8 cellular contexts compared by ENCODE assay signal in genomic region chr10:91909178-91909677, GRCh38. TPM values are rescaled to one million over a fixed set of nuclear protein-coding genes. Genes with fewer than 3 reads are reported as not detected.
A peak's percentile ranks its signal among the peaks of the same experiment; 100 is the strongest.
DNase-seq lines count a peak whose midpoint lies in the region; ATAC-seq, FAIRE-seq and TF ChIP-seq lines count a peak whose summit lies in the region.

TSS of gene FGFBP3 (minus strand) at chr10:91909486. CDS start at chr10:91908969, 517 bp downstream.

- H3K4me3 ChIP-seq in neuron (ENCODE audit: low read length) = peak within 1 kb of the TSS; percentile 84

- H3K27me3 ChIP-seq in foreskin keratinocyte (peaks cover 6% of the 10 kb centered on the region), neuron (ENCODE audit: insufficient read depth, low read length) (no peaks in the 10 kb centered on the region)

- no peak for TF ChIP-seq POLR2A in H54 (IDR thresholded peaks at IDR 0.05; ENCODE audit: low read depth, low read length)

- peak; percentile 14 to 16 for ATAC-seq in activated T-cell treated with anti-CD3 and anti-CD28 coated beads, Interleukin-2, amount 50 U/mL, for 4 hours
- peak; percentile 32 for ATAC-seq in foreskin keratinocyte
- no peak for ATAC-seq in esophagus mucosa
- ATAC-seq in HG03108 (IDR thresholded peaks at IDR 0.05; ENCODE audit: unreplicated experiment) = no peak

- peak within 1 kb of the TSS; percentile 54 for H2AFZ ChIP-seq in neuron (ENCODE audit: low read depth, low read length)

- H3K27ac ChIP-seq in foreskin keratinocyte = no peak within 1 kb of the TSS

- peak within 1 kb of the TSS; percentile 86 for H3K4me3 Mint-ChIP-seq in activated T-cell treated with anti-CD3 and anti-CD28 coated beads, Interleukin-2, amount 50 U/mL, for 4 hours

- peaks cover 21% of the 10 kb centered on the region for H3K36me3 ChIP-seq in neuron (ENCODE audit: insufficient read depth, low read length)

- H3K36me3 Mint-ChIP-seq in activated T-cell treated with anti-CD3 and anti-CD28 coated beads, Interleukin-2, amount 50 U/mL, for 4 hours (ENCODE audit: insufficient read depth) = no peaks in the 10 kb centered on the region

- peaks cover 7% of the 10 kb centered on the region for H3K27me3 Mint-ChIP-seq in activated T-cell treated with anti-CD3 and anti-CD28 coated beads, Interleukin-2, amount 50 U/mL, for 4 hours (ENCODE audit: low read depth)

- peak; percentile 49 for DNase-seq in Ammon's horn (ENCODE audit: low spot score)
- DNase-seq in H54 (ENCODE audit: insufficient read length, low spot score) = no peak
- DNase-seq in NCI-H524 (lab: John Stamatoyannopoulos, UW) = peak; percentile 40 to 59
- DNase-seq in activated T-cell treated with anti-CD3 and anti-CD28 coated beads, Interleukin-2, amount 50 U/mL, for 4 hours = peak; percentile 16
- DNase-seq in foreskin keratinocyte = no peak

- TF ChIP-seq CTCF in foreskin keratinocyte (conservative IDR thresholded peaks at IDR 0.05) = no peak

- H3K9me3 ChIP-seq in neuron (ENCODE audit: low read length) = peaks cover 6% of the 10 kb centered on the region

- H3K9me3 Mint-ChIP-seq in activated T-cell treated with anti-CD3 and anti-CD28 coated beads, Interleukin-2, amount 50 U/mL, for 4 hours = no peaks in the 10 kb centered on the region

- no peaks in the 10 kb centered on the region for H3K4me1 ChIP-seq in foreskin keratinocyte
- H3K4me1 ChIP-seq in neuron (ENCODE audit: insufficient read depth, low read length) = peaks cover 21% of the 10 kb centered on the region

- H3K4me1 Mint-ChIP-seq in activated T-cell treated with anti-CD3 and anti-CD28 coated beads, Interleukin-2, amount 50 U/mL, for 4 hours (ENCODE audit: low read depth) = peaks cover 16% of the 10 kb centered on the region

- peak; percentile 90 for FAIRE-seq in H54 (lab: Jason Lieb, UNC)

RNA-seq across cellular contexts. Expression of gene FGFBP3, which starts in this region (rescaled TPM):
- total RNA-seq in activated T-cell treated with anti-CD3 and anti-CD28 coated beads, Interleukin-2, amount 50 U/mL, for 4 hours = 1 to 10 TPM; 2.3 to 3.7 (median 2.6) TPM
- total RNA-seq in foreskin keratinocyte (0.20 and 0.32 TPM in 2 replicates), esophagus mucosa (0.56 TPM)
- 0.29 and 0.42 TPM in 2 replicates for polyA plus RNA-seq in foreskin keratinocyte

Comparison
In these comparisons a context has a peak if more than half of its experiments do, and no peak if none do; other contexts are left out.
1. Peak in ATAC-seq in foreskin keratinocyte; RNA of the gene not detected or under 1 TPM.
2. DNase-seq: peak in Ammon's horn (single experiment), NCI-H524 (2 of 2) and activated T-cell treated with anti-CD3 and anti-CD28 coated beads, Interleukin-2, amount 50 U/mL, for 4 hours (single experiment); none in H54 (single experiment) and foreskin keratinocyte (0 of 2).
3. ATAC-seq: peak in activated T-cell treated with anti-CD3 and anti-CD28 coated beads, Interleukin-2, amount 50 U/mL, for 4 hours (2 of 2); none in esophagus mucosa (single experiment) and HG03108 (single experiment).